In genomic region chr20:5504061-5504739, GRCh38 we compare ENCODE assay signal across 1 cellular context.
TF ChIP-seq lines count a peak whose summit lies in the region.

No MANE protein-coding gene starts in this region.

TF ChIP-seq in WTC11, 78 proteins besides CTCF, POLR2A, EP300 and RAD21 (continued from another document):
- no peak for TF ChIP-seq AFF4 (CRISPR knock-in tag; IDR thresholded peaks at IDR 0.05; ENCODE audit: borderline replicate concordance)
